1 cellular context compared by ENCODE assay signal in genomic region chr14:74425525-74426201, GRCh38.
TF ChIP-seq lines count a peak whose summit lies in the region.

No MANE protein-coding gene starts in this region.

TF ChIP-seq in HepG2, 621 proteins besides CTCF, POLR2A, EP300 and RAD21 (continued from another document and continues in another):
- TF ChIP-seq AKNA (CRISPR knock-in tag; IDR thresholded peaks at IDR 0.05; ENCODE audit: borderline replicate concordance) (no peak), ONECUT2 (CRISPR knock-in tag; IDR thresholded peaks at IDR 0.05) (no peak), HNRNPH1 (optimal IDR thresholded peaks at IDR 0.05; ENCODE audit: low read depth, low read length) (no peak), ZNF318 (CRISPR knock-in tag; IDR thresholded peaks at IDR 0.05) (no peak), PHF8 (CRISPR knock-in tag; IDR thresholded peaks at IDR 0.05) (no peak), ZNF589 (CRISPR knock-in tag; conservative IDR thresholded peaks at IDR 0.05) (no peak), ARNT2 (CRISPR knock-in tag; IDR thresholded peaks at IDR 0.05; ENCODE audit: low read depth) (peak; percentile 79), KLF16 (CRISPR knock-in tag; IDR thresholded peaks at IDR 0.05) (no peak), JARID2 (CRISPR knock-in tag; IDR thresholded peaks at IDR 0.05; ENCODE audit: insufficient replicate concordance) (no peak), AGO1 (IDR thresholded peaks at IDR 0.05; ENCODE audit: low read depth, low read length, poor library complexity, severe bottlenecking) (no peak), ZNF543 (CRISPR knock-in tag; IDR thresholded peaks at IDR 0.05) (no peak), SNAPC2 (CRISPR knock-in tag; IDR thresholded peaks at IDR 0.05) (no peak), ZBTB39 (CRISPR knock-in tag; IDR thresholded peaks at IDR 0.05) (no peak), ZNF350 (CRISPR knock-in tag; IDR thresholded peaks at IDR 0.05; ENCODE audit: borderline replicate concordance, low read depth) (no peak), CREB3 (CRISPR knock-in tag; IDR thresholded peaks at IDR 0.05) (0 out of 2 replicates have a peak, but pooled peaks have one; percentile 52), MXD3 (CRISPR knock-in tag; IDR thresholded peaks at IDR 0.05) (0 out of 2 replicates have a peak, but pooled peaks have one; percentile 34), ZNF407 (CRISPR knock-in tag; IDR thresholded peaks at IDR 0.05; ENCODE audit: not compliant biosample characterization) (no peak), RFX1 (IDR thresholded peaks at IDR 0.05) (no peak), ZNF136 (CRISPR knock-in tag; IDR thresholded peaks at IDR 0.05; ENCODE audit: low read depth) (no peak), ZNF207 (IDR thresholded peaks at IDR 0.05; ENCODE audit: borderline replicate concordance) (no peak), ZBTB34 (CRISPR knock-in tag; IDR thresholded peaks at IDR 0.05) (no peak), KDM5A (IDR thresholded peaks at IDR 0.05; ENCODE audit: borderline replicate concordance, low read length) (no peak), ZNF652 (CRISPR knock-in tag; IDR thresholded peaks at IDR 0.05; ENCODE audit: borderline replicate concordance, low read depth) (no peak), DR1 (CRISPR knock-in tag; IDR thresholded peaks at IDR 0.05) (no peak), ZKSCAN5 (CRISPR knock-in tag; IDR thresholded peaks at IDR 0.05) (no peak)
